Comparison of ENCODE assay signal across 10 cellular contexts in the genomic region with DNA sequence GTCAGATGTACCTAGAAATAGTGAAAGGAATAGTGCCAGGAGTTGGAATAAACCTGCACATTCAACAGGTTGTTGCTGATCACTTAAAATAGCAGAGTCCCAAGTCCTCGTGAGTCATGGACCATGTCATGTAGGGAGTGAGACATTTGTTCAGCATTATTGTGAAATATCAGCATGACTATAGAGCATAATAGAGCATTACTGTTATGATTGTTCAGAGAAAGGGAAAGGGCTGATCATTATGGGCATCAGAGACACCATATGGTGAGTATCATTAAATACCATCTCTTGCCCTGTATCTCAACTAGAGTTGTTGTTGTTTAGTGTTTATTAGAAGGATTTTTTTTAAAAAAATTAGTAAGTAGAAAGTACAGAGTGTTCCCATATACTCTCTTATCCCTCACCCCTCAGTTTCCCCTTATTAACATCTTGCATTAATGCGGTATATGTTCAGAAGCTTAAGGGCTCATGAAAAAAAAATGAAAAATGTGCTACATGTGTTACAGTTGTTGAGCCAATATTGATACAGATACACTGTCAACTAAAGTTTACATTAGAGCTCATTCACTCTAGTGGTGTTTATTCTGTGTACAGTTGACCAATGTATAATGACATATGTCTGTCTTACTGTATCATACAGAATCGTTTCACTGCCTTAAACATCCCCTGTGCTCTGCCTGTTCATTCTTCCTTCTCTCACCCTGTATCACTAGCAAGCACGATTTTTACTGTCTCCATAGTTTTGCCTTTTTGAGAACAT. TPM values are rescaled to one million over a fixed set of nuclear protein-coding genes. Genes with fewer than 3 reads are reported as not detected.
A peak's percentile ranks its signal among the peaks of the same experiment; 100 is the strongest.
DNase-seq lines count a peak whose midpoint lies in the region; TF ChIP-seq lines count a peak whose summit lies in the region.
"Had no signal": no experiment of that assay in that cellular context is flagged by ENCODE, and none has a peak within 500 bp of the region (broad histone marks: within the 10 kb centered on the region; RNA-seq: fewer than 3 reads in every experiment).

No MANE protein-coding gene starts in this region.

- peak overlapping the region; percentile 82 for H3K27ac Mint-ChIP-seq in activated T-cell treated with anti-CD3 and anti-CD28 coated beads, Interleukin-2, amount 50 U/mL, for 24 hours

- peaks cover 48% of the 10 kb centered on the region for H3K36me3 Mint-ChIP-seq in activated T-cell treated with anti-CD3 and anti-CD28 coated beads, Interleukin-2, amount 50 U/mL, for 24 hours (ENCODE audit: low read depth)

- H3K27me3 ChIP-seq in OCI-LY3 (ENCODE audit: low read depth, low read length), result no peaks in the 10 kb centered on the region
- no peaks in the 10 kb centered on the region for H3K27me3 ChIP-seq in skeletal muscle tissue (ENCODE audit: control insufficient read depth in 3 of 3, insufficient read depth in 3 of 3, low read length in 3 of 3)
- H3K27me3 ChIP-seq in prostate gland (replicated peaks; ENCODE audit: insufficient read depth), result no peaks in the 10 kb centered on the region

- H3K4me3 Mint-ChIP-seq in activated T-cell treated with anti-CD3 and anti-CD28 coated beads, Interleukin-2, amount 50 U/mL, for 24 hours, result no peak overlapping the region

- H3K9me3 ChIP-seq in OCI-LY3 (ENCODE audit: insufficient read depth, low read length) (peaks cover 10% of the 10 kb centered on the region), skeletal muscle tissue (ENCODE audit: control insufficient read depth in 3 of 3, low read length in 3 of 3) (no peaks in the 10 kb centered on the region), prostate gland (no peaks in the 10 kb centered on the region)

- H3K9ac ChIP-seq in OCI-LY3 (ENCODE audit: low read length) (no peak overlapping the region), skeletal muscle tissue (ENCODE audit: low read depth in 1 of 3, low read length in 3 of 3) (no peak overlapping the region)

- peaks cover 37% of the 10 kb centered on the region for H3K4me1 Mint-ChIP-seq in activated T-cell treated with anti-CD3 and anti-CD28 coated beads, Interleukin-2, amount 50 U/mL, for 24 hours (ENCODE audit: low read depth)

- H3K79me2 ChIP-seq in OCI-LY3 (ENCODE audit: low read length), result peaks cover 14% of the 10 kb centered on the region

- H3K4me3 ChIP-seq in OCI-LY3 (ENCODE audit: low read length) (no peak overlapping the region; the same call in 1 of the 2 replicates), fibroblast of mammary gland (ENCODE audit: control insufficient read depth, low read depth, low read length) (no peak overlapping the region), skeletal muscle tissue (ENCODE audit: low read length in 3 of 3) (no peak overlapping the region), prostate gland (no peak overlapping the region)

- H3K27ac ChIP-seq in OCI-LY3 (ENCODE audit: low read length) (no peak overlapping the region), skeletal muscle tissue (ENCODE audit: low read depth, low read length) (peak overlapping the region; percentile 32), prostate gland (no peak overlapping the region)

- no peak for DNase-seq in activated T-cell treated with anti-CD3 and anti-CD28 coated beads, Interleukin-2, amount 50 U/mL, for 24 hours
- no peak for DNase-seq in activated T-cell treated with anti-CD3 and anti-CD28 coated beads, Interleukin-2, amount 50 U/mL, for 1 hour
- peak; percentile 88 for DNase-seq in fibroblast of mammary gland (ENCODE audit: low read depth)
- no peak for DNase-seq in DMS153 (lab: John Stamatoyannopoulos, UW)
- DNase-seq in prostate gland (ENCODE audit: low spot score), result no peak
- no peak for DNase-seq in occipital lobe (lab: John Stamatoyannopoulos, UW)
- DNase-seq: NK-92 treated with Interleukin-12 subunit alpha and Interleukin-12 subunit beta, amount 100 ng/mL, for 24 hours; substantia nigra had no signal

- peaks cover 25% of the 10 kb centered on the region for H3K4me1 ChIP-seq in OCI-LY3 (ENCODE audit: low read length)
- H3K4me1 ChIP-seq in skeletal muscle tissue (ENCODE audit: control insufficient read depth in 3 of 3, insufficient read depth in 3 of 3, low read length in 3 of 3), result peaks cover 6 to 16% (median 16%) of the 10 kb centered on the region in 3 donors
- peaks cover 5% of the 10 kb centered on the region for H3K4me1 ChIP-seq in prostate gland (replicated peaks)

- peak overlapping the region; percentile 44 for H3K4me2 ChIP-seq in OCI-LY3 (ENCODE audit: low read length)

- H4K20me1 ChIP-seq in OCI-LY3 (ENCODE audit: insufficient read depth, low read length), result no peaks in the 10 kb centered on the region

- no peak overlapping the region for H2AFZ ChIP-seq in OCI-LY3 (ENCODE audit: low read depth, low read length)

- intact Hi-C loops in prostate gland (cut with DNase I), result no loop called here

- TF ChIP-seq POLR2A in prostate gland (IDR thresholded peaks at IDR 0.05), result no peak

- H3K9me3 Mint-ChIP-seq in activated T-cell treated with anti-CD3 and anti-CD28 coated beads, Interleukin-2, amount 50 U/mL, for 24 hours, result peaks cover 4% of the 10 kb centered on the region

- no peaks in the 10 kb centered on the region for H3K27me3 Mint-ChIP-seq in activated T-cell treated with anti-CD3 and anti-CD28 coated beads, Interleukin-2, amount 50 U/mL, for 24 hours

- TF ChIP-seq CTCF in OCI-LY3 (IDR thresholded peaks at IDR 0.05; ENCODE audit: low read depth, low read length), result no peak
- no peak for TF ChIP-seq CTCF in fibroblast of mammary gland (conservative IDR thresholded peaks at IDR 0.05; ENCODE audit: control insufficient read depth, insufficient read depth, low read depth, low read length)
- TF ChIP-seq CTCF in prostate gland (IDR thresholded peaks at IDR 0.05), result no peak

- WGBS in prostate gland, result 91% methylated on average over 4 of the region's 4 CpGs

- peaks cover 45% of the 10 kb centered on the region for H3K36me3 ChIP-seq in OCI-LY3 (replicated peaks; ENCODE audit: low read depth, low read length)
- H3K36me3 ChIP-seq in skeletal muscle tissue (ENCODE audit: control insufficient read depth in 3 of 3, insufficient read depth in 3 of 3, low read length in 3 of 3), result peaks cover 24 to 32% (median 29%) of the 10 kb centered on the region in 3 donors
- H3K36me3 ChIP-seq in prostate gland, result no peaks in the 10 kb centered on the region

RNA-seq across cellular contexts. Expression of a gene that starts 5.7 kb away (rescaled TPM):
- 6.3 TPM for total RNA-seq in skeletal muscle tissue
- 10 to 100 TPM in 1 of 2 donors, 1 to 10 TPM in 1; 7.1 to 16.0 TPM for total RNA-seq in prostate gland
- 7.2 TPM for total RNA-seq in occipital lobe

RNA-seq across cellular contexts. Expression of a gene that starts 56.5 kb away (rescaled TPM):
- 52.2 TPM for total RNA-seq in skeletal muscle tissue
- total RNA-seq in prostate gland, result 100 to 1,000 TPM; 214 to 225 TPM
- total RNA-seq in occipital lobe, result 80.2 TPM
